Comparison of ENCODE assay signal across 8 cellular contexts in the genomic region with DNA sequence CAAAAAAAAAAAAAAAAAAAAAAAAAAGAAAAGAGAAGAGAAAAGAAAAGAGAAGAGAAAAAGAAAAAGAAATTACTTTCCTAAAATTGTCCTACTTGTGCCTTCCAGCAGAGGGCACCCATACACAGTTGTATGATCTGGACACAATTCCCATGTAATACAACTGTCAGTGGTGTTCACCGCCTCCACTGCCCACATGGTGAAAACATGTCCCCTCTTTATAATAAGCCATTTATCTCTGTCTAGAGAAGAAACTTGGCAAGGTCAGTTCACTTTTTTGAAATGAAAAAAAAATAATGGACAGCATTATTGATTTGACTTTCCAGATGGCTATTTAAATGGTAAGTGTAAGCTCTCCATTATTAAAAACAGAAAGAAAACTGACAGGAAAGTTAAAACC.
DNase-seq lines count a peak whose midpoint lies in the region; ATAC-seq and TF ChIP-seq lines count a peak whose summit lies in the region.

No MANE protein-coding gene starts in this region.

- CTCF ChIA-PET in naive thymus-derived CD4-positive, alpha-beta T cell (lab: Charles Lee) = interaction anchor here (0.6 kb wide), 1 partner anchor 818 kb away, joined by 3 read pairs; no protein-coding TSS in a partner anchor

- no peaks in the 10 kb centered on the region for H3F3A ChIP-seq in SU-DHL-6 (ENCODE audit: insufficient read depth)

- H3K9ac ChIP-seq in SU-DHL-6 (ENCODE audit: low read length) = no peak overlapping the region

- peak; percentile 66 for DNase-seq in ELR (ENCODE audit: low read depth)
- DNase-seq in H4 (ENCODE audit: low spot score) = peak; percentile 26
- DNase-seq in Kasumi-1 (lab: John Stamatoyannopoulos, UW) = peak; percentile 58 to 62
- DNase-seq in foreskin fibroblast = peak; percentile 6 to 64
- DNase-seq in progenitor cell of endocrine pancreas (ENCODE audit: low spot score, unreplicated experiment) = peak; percentile 24
- no peak for DNase-seq in naive thymus-derived CD4-positive, alpha-beta T cell

- no peak overlapping the region for H3K27ac ChIP-seq in 22Rv1
- H3K27ac ChIP-seq in SU-DHL-6 (ENCODE audit: low read depth, low read length) = no peak overlapping the region
- no peak overlapping the region for H3K27ac ChIP-seq in naive thymus-derived CD4-positive, alpha-beta T cell (ENCODE audit: low read depth, low read length)

- H3K4me3 ChIP-seq in SU-DHL-6 (ENCODE audit: insufficient read depth, low read length, poor library complexity, severe bottlenecking) (no peak overlapping the region), foreskin fibroblast (ENCODE audit: low read depth in 1 of 2, low read length in 2 of 2) (no peak overlapping the region)
- no peak overlapping the region for H3K4me3 ChIP-seq in naive thymus-derived CD4-positive, alpha-beta T cell (ENCODE audit: low read length)

- no peaks in the 10 kb centered on the region for H4K20me1 ChIP-seq in SU-DHL-6 (ENCODE audit: low read depth, low read length)

- POLR2A ChIA-PET in naive thymus-derived CD4-positive, alpha-beta T cell (lab: Charles Lee) = no interaction called here

- no peaks in the 10 kb centered on the region for H3K79me2 ChIP-seq in SU-DHL-6 (ENCODE audit: insufficient read depth, low read length)

- H3K4me3 Mint-ChIP-seq in progenitor cell of endocrine pancreas (ENCODE audit: low read depth) = no peak overlapping the region
- H3K4me3 Mint-ChIP-seq in naive thymus-derived CD4-positive, alpha-beta T cell = no peak overlapping the region

- no peaks in the 10 kb centered on the region for H3K9me3 Mint-ChIP-seq in progenitor cell of endocrine pancreas (ENCODE audit: low read depth)
- peaks cover 0 to 1% (median 0%) of the 10 kb centered on the region in 11 donors for H3K9me3 Mint-ChIP-seq in naive thymus-derived CD4-positive, alpha-beta T cell

- no peaks in the 10 kb centered on the region for H3K36me3 Mint-ChIP-seq in progenitor cell of endocrine pancreas (ENCODE audit: insufficient read depth)
- H3K36me3 Mint-ChIP-seq in naive thymus-derived CD4-positive, alpha-beta T cell = no peaks in the 10 kb centered on the region

- H3K27me3 Mint-ChIP-seq in progenitor cell of endocrine pancreas = peaks cover 5% of the 10 kb centered on the region
- no peaks in the 10 kb centered on the region for H3K27me3 Mint-ChIP-seq in naive thymus-derived CD4-positive, alpha-beta T cell

- peaks cover 10% of the 10 kb centered on the region for H3K4me1 Mint-ChIP-seq in progenitor cell of endocrine pancreas (ENCODE audit: low read depth)
- H3K4me1 Mint-ChIP-seq in naive thymus-derived CD4-positive, alpha-beta T cell = no peaks in the 10 kb centered on the region

- no peaks in the 10 kb centered on the region for H3K9me3 ChIP-seq in SU-DHL-6 (ENCODE audit: insufficient read depth, low read length)
- H3K9me3 ChIP-seq in naive thymus-derived CD4-positive, alpha-beta T cell (ENCODE audit: control insufficient read depth in 2 of 3, low read length in 3 of 3) = no peaks in the 10 kb centered on the region

- H3K36me3 ChIP-seq in SU-DHL-6 (ENCODE audit: low read length) = no peaks in the 10 kb centered on the region
- no peaks in the 10 kb centered on the region for H3K36me3 ChIP-seq in naive thymus-derived CD4-positive, alpha-beta T cell (ENCODE audit: control insufficient read depth in 2 of 3, insufficient read depth in 3 of 3, low read length in 3 of 3)

- no peaks in the 10 kb centered on the region for H3K27me3 ChIP-seq in SU-DHL-6 (ENCODE audit: low read length)
- no peaks in the 10 kb centered on the region for H3K27me3 ChIP-seq in naive thymus-derived CD4-positive, alpha-beta T cell (ENCODE audit: control insufficient read depth in 2 of 2, insufficient read depth in 2 of 2, low read length in 2 of 2)

- H3K4me1 ChIP-seq in naive thymus-derived CD4-positive, alpha-beta T cell (ENCODE audit: control insufficient read depth in 2 of 2, insufficient read depth in 2 of 2, low read length in 2 of 2) = no peaks in the 10 kb centered on the region

- no peaks in the 10 kb centered on the region for H3K9me2 ChIP-seq in SU-DHL-6 (replicated peaks; ENCODE audit: insufficient read depth, low read length)

- H3K27ac Mint-ChIP-seq in progenitor cell of endocrine pancreas = no peak overlapping the region
- no peak overlapping the region for H3K27ac Mint-ChIP-seq in naive thymus-derived CD4-positive, alpha-beta T cell

- H2AFZ ChIP-seq in SU-DHL-6 (ENCODE audit: low read depth, low read length, severe bottlenecking) = no peak overlapping the region

- intact Hi-C loops in naive thymus-derived CD4-positive, alpha-beta T cell (cut with micrococcal nuclease) = loop anchor here in 1 of 2 donors (5.0 kb wide), 1 partner anchor 830 kb away; no protein-coding TSS in a partner anchor

- H3K4me2 ChIP-seq in SU-DHL-6 (ENCODE audit: low read depth, low read length, poor library complexity, severe bottlenecking) = no peak overlapping the region

- TF ChIP-seq CTCF in 22Rv1 (IDR thresholded peaks at IDR 0.05) = peak; percentile 89
- peak; percentile 47 for TF ChIP-seq CTCF in SU-DHL-6 (IDR thresholded peaks at IDR 0.05; ENCODE audit: insufficient read depth, low read length, poor library complexity, severe bottlenecking)
- TF ChIP-seq CTCF in foreskin fibroblast (IDR thresholded peaks at IDR 0.05; ENCODE audit: low read depth, low read length) = peak; percentile 70
- TF ChIP-seq CTCF in progenitor cell of endocrine pancreas (IDR thresholded peaks at IDR 0.05; ENCODE audit: unreplicated experiment) = peak; percentile 76

- ATAC-seq in naive thymus-derived CD4-positive, alpha-beta T cell = no peak

Comparison
In these comparisons a context has a peak if more than half of its experiments do, and no peak if none do; other contexts are left out.
1. DNase-seq: peak in ELR (single experiment), H4 (single experiment), Kasumi-1 (2 of 2), foreskin fibroblast (2 of 2) and progenitor cell of endocrine pancreas (single experiment); none in naive thymus-derived CD4-positive, alpha-beta T cell (0 of 9).
2. Peak in every context shown above with its lines, with median percentiles within 50 percentile points of each other: CTCF ChIP-seq.